9 cellular contexts compared by ENCODE assay signal in the genomic region with DNA sequence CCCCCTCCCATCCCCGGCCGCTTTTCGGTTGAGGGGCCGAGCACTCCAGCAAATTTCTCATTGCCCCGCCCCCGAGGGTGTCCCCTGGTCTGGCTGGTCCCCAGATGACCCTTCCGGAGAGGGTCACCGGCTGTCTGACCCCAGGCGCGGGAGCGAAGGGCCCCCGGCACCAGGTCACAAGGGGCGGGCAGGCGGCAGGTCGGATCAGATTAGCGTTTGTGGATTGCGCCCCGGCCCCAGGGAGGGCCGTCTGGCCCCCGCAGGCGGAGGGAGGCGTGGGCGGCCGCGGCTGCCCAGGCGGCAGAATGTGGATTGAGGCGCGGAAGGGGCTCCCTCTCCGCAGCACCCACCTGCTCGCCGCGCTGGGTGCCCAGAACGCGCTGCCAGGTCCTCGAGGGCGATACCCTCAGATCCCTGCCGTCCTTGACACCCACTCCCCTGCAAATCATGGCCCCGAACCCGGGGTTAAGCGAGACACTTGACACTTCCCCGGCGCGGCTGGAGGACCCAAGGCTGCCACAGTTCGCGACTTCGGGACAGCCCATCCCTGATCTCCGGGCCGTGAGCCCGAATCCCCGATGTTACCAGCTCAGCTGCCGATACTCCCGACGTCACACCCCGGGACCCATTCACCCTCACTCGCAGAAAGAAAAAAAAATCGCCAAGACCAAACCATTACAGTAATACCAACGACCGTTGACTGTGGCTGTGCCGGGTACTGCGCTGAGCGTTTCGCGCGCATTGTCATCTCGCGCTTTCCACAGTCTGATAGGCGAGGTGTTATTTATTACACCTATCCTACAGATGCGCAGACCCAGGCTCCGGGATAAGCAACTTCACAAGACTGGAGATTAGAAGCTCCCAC. TPM values are rescaled to one million over a fixed set of nuclear protein-coding genes. Genes with fewer than 3 reads are reported as not detected.
DNase-seq lines count a peak whose midpoint lies in the region; ATAC-seq and TF ChIP-seq lines count a peak whose summit lies in the region.
"Had no signal": no experiment of that assay in that cellular context is flagged by ENCODE, and none has a peak within 500 bp of the region (broad histone marks: within the 10 kb centered on the region; RNA-seq: fewer than 3 reads in every experiment).

No MANE protein-coding gene starts in this region.

- H3K9me3 Mint-ChIP-seq in activated T-helper 2 cell treated with anti-CD3 and anti-CD28 coated beads, Interferon-gamma antibody, Interleukin-2, Interleukin-4, amounts not matched to agents 10 μg/mL and 5 μg/mL and 100 μg/mL, durations not matched to agents 14 hours and 24 hours and 36 hours, result no peaks in the 10 kb centered on the region

- H3K27me3 ChIP-seq in HUES6 (ENCODE audit: control insufficient read depth, insufficient read depth, low read length) (peaks cover 45% of the 10 kb centered on the region), hepatocyte (peaks cover 55% of the 10 kb centered on the region), sigmoid colon (peaks cover 17 to 26% (median 18%) of the 10 kb centered on the region in 3 donors)

- intact Hi-C loops in activated T-helper 2 cell treated with anti-CD3 and anti-CD28 coated beads, Interferon-gamma antibody, Interleukin-2, Interleukin-4, amounts not matched to agents 10 μg/mL and 5 μg/mL and 100 μg/mL, durations not matched to agents 14 hours and 24 hours and 36 hours (cut with micrococcal nuclease), result no loop called here
- intact Hi-C loops in sigmoid colon (cut with DNase I), result no loop called here

- H2AFZ ChIP-seq in hepatocyte, result peak overlapping the region; percentile 3

- H3K36me3 Mint-ChIP-seq in activated T-helper 2 cell treated with anti-CD3 and anti-CD28 coated beads, Interferon-gamma antibody, Interleukin-2, Interleukin-4, amounts not matched to agents 10 μg/mL and 5 μg/mL and 100 μg/mL, durations not matched to agents 14 hours and 24 hours and 36 hours (ENCODE audit: low read depth), result no peaks in the 10 kb centered on the region

- no peaks in the 10 kb centered on the region for H4K20me1 ChIP-seq in hepatocyte (ENCODE audit: insufficient read depth, poor library complexity, severe bottlenecking)

- TF ChIP-seq EP300 in sigmoid colon (IDR thresholded peaks at IDR 0.05), result no peak

- WGBS in hepatocyte (ENCODE audit: low lambda C conversion rate, missing lambda C conversion rate), result 3% methylated on average over 61 of the region's 69 CpGs
- 4 to 5% methylated on average over 69 of the region's 69 CpGs for WGBS in sigmoid colon, 2 donors

- H3K9me3 ChIP-seq in HUES6 (ENCODE audit: control insufficient read depth, insufficient read depth, low read depth, low read length) (no peaks in the 10 kb centered on the region), hepatocyte (ENCODE audit: low read depth) (no peaks in the 10 kb centered on the region), sigmoid colon (no peaks in the 10 kb centered on the region)

- TF ChIP-seq POLR2A in sigmoid colon (IDR thresholded peaks at IDR 0.05), result no peak

- H3K36me3 ChIP-seq in HUES6 (ENCODE audit: control insufficient read depth, insufficient read depth, low read length), result peaks cover 13% of the 10 kb centered on the region
- H3K36me3 ChIP-seq in hepatocyte (replicated peaks; ENCODE audit: insufficient read depth, low read depth), result no peaks in the 10 kb centered on the region
- H3K36me3 ChIP-seq in sigmoid colon, result no peaks in the 10 kb centered on the region

- peak overlapping the region; percentile 76 for H3K4me2 ChIP-seq in hepatocyte

- peaks cover 40% of the 10 kb centered on the region for H3K4me1 ChIP-seq in HUES6 (ENCODE audit: control insufficient read depth, insufficient read depth, low read length)
- H3K4me1 ChIP-seq in hepatocyte (ENCODE audit: insufficient read depth), result peaks cover 17% of the 10 kb centered on the region
- H3K4me1 ChIP-seq in sigmoid colon, result peaks cover 0 to 25% (median 18%) of the 10 kb centered on the region in 4 donors

- peaks cover 57% of the 10 kb centered on the region for H3K27me3 Mint-ChIP-seq in activated T-helper 2 cell treated with anti-CD3 and anti-CD28 coated beads, Interferon-gamma antibody, Interleukin-2, Interleukin-4, amounts not matched to agents 10 μg/mL and 5 μg/mL and 100 μg/mL, durations not matched to agents 14 hours and 24 hours and 36 hours (ENCODE audit: low read depth)

- no peak for ATAC-seq in GM21825 (IDR thresholded peaks at IDR 0.05; ENCODE audit: unreplicated experiment)
- no peak for ATAC-seq in GM18907 (IDR thresholded peaks at IDR 0.05; ENCODE audit: unreplicated experiment)

- H3K9ac ChIP-seq in HUES6 (ENCODE audit: low read length), result peak overlapping the region; percentile 98

- H3K4me1 Mint-ChIP-seq in activated T-helper 2 cell treated with anti-CD3 and anti-CD28 coated beads, Interferon-gamma antibody, Interleukin-2, Interleukin-4, amounts not matched to agents 10 μg/mL and 5 μg/mL and 100 μg/mL, durations not matched to agents 14 hours and 24 hours and 36 hours (ENCODE audit: low read depth), result peaks cover 4% of the 10 kb centered on the region

- H3K27ac ChIP-seq in HUES6 (ENCODE audit: low read depth, low read length), result peak overlapping the region; percentile 93; the same call in 1 of the 2 replicates
- no peak overlapping the region for H3K27ac ChIP-seq in hepatocyte
- H3K27ac ChIP-seq in sigmoid colon, result no peak overlapping the region

- TF ChIP-seq CTCF in hepatocyte (IDR thresholded peaks at IDR 0.05; ENCODE audit: poor library complexity) (no peak), sigmoid colon (IDR thresholded peaks at IDR 0.05) (no peak)

- no peak for DNase-seq in activated T-helper 2 cell treated with anti-CD3 and anti-CD28 coated beads, Interferon-gamma antibody, Interleukin-2, Interleukin-4, amounts not matched to agents 10 μg/mL and 5 μg/mL and 100 μg/mL, durations not matched to agents 14 hours and 24 hours and 36 hours (ENCODE audit: low spot score)
- DNase-seq in hepatocyte (ENCODE audit: low spot score), result no peak
- DNase-seq in sigmoid colon, result no peak
- no peak for DNase-seq in NCI-H526 (lab: John Stamatoyannopoulos, UW)
- DNase-seq in mesenteric fat pad (ENCODE audit: low spot score), result no peak
- DNase-seq: activated CD4-positive, CD25-positive, alpha-beta regulatory T cell treated with anti-CD3 and anti-CD28 coated beads, Interleukin-2, amount 50 U/mL, for 72 hours had no signal

- peak overlapping the region; percentile 66 for H3K4me3 Mint-ChIP-seq in activated T-helper 2 cell treated with anti-CD3 and anti-CD28 coated beads, Interferon-gamma antibody, Interleukin-2, Interleukin-4, amounts not matched to agents 10 μg/mL and 5 μg/mL and 100 μg/mL, durations not matched to agents 14 hours and 24 hours and 36 hours (ENCODE audit: low read depth)

- H3K79me2 ChIP-seq in hepatocyte, result no peaks in the 10 kb centered on the region

- H3K4me3 ChIP-seq in HUES6 (ENCODE audit: low read depth, low read length) (peak overlapping the region; percentile 77), hepatocyte (no peak overlapping the region), sigmoid colon (peak overlapping the region in 3 of 4 donors; percentile 16 to 29 (median 17))

- H3K27ac Mint-ChIP-seq in activated T-helper 2 cell treated with anti-CD3 and anti-CD28 coated beads, Interferon-gamma antibody, Interleukin-2, Interleukin-4, amounts not matched to agents 10 μg/mL and 5 μg/mL and 100 μg/mL, durations not matched to agents 14 hours and 24 hours and 36 hours, result no peak overlapping the region

- H3K9me2 ChIP-seq in hepatocyte (replicated peaks; ENCODE audit: insufficient read depth), result no peaks in the 10 kb centered on the region

RNA-seq across cellular contexts. Expression of a gene that starts 1.0 kb away (rescaled TPM):
- total RNA-seq in activated T-helper 2 cell treated with anti-CD3 and anti-CD28 coated beads, Interferon-gamma antibody, Interleukin-2, Interleukin-4, amounts not matched to agents 10 μg/mL and 5 μg/mL and 100 μg/mL, durations not matched to agents 14 hours and 24 hours and 36 hours, result not detected in 2 replicates
- total RNA-seq in hepatocyte (not detected in 2 replicates), sigmoid colon (not detected), mesenteric fat pad (not detected)
- polyA plus RNA-seq in hepatocyte (not detected in 2 replicates), sigmoid colon (not detected)

RNA-seq across cellular contexts. Expression of a gene that starts 36.6 kb away (rescaled TPM):
- 39.5 and 40.0 TPM in 2 replicates for total RNA-seq in activated T-helper 2 cell treated with anti-CD3 and anti-CD28 coated beads, Interferon-gamma antibody, Interleukin-2, Interleukin-4, amounts not matched to agents 10 μg/mL and 5 μg/mL and 100 μg/mL, durations not matched to agents 14 hours and 24 hours and 36 hours
- total RNA-seq in hepatocyte (75.1 and 77.1 TPM in 2 replicates), sigmoid colon (10 to 100 TPM; 67.1 to 76.0 (median 72.6) TPM), mesenteric fat pad (137 TPM)
- polyA plus RNA-seq in hepatocyte (37.4 and 43.1 TPM in 2 replicates), sigmoid colon (100 to 1,000 TPM in 1 of 3 donors, 10 to 100 TPM in 2; 34.7 to 102 (median 76.3) TPM)

RNA-seq across cellular contexts. Expression of a gene that starts 38.0 kb away (rescaled TPM):
- 2.1 and 2.3 TPM in 2 replicates for total RNA-seq in activated T-helper 2 cell treated with anti-CD3 and anti-CD28 coated beads, Interferon-gamma antibody, Interleukin-2, Interleukin-4, amounts not matched to agents 10 μg/mL and 5 μg/mL and 100 μg/mL, durations not matched to agents 14 hours and 24 hours and 36 hours
- 1.1 and 2.2 TPM in 2 replicates for total RNA-seq in hepatocyte
- 1.1 and 1.3 TPM in 2 replicates for polyA plus RNA-seq in hepatocyte
- total RNA-seq in sigmoid colon, result 10 to 100 TPM; 13.9 to 33.8 (median 18.8) TPM
- 1 to 10 TPM; 1.8 to 6.2 (median 1.8) TPM for polyA plus RNA-seq in sigmoid colon
- 7.6 TPM for total RNA-seq in mesenteric fat pad

RNA-seq across cellular contexts. Expression of a gene that starts 58.1 kb away (rescaled TPM):
- 17.2 and 18.9 TPM in 2 replicates for total RNA-seq in activated T-helper 2 cell treated with anti-CD3 and anti-CD28 coated beads, Interferon-gamma antibody, Interleukin-2, Interleukin-4, amounts not matched to agents 10 μg/mL and 5 μg/mL and 100 μg/mL, durations not matched to agents 14 hours and 24 hours and 36 hours
- total RNA-seq in hepatocyte, result 7.2 and 8.2 TPM in 2 replicates
- 3.0 and 4.0 TPM in 2 replicates for polyA plus RNA-seq in hepatocyte
- total RNA-seq in sigmoid colon, result 10 to 100 TPM in 3 of 4 donors, 1 to 10 TPM in 1; 9.9 to 22.4 (median 18.7) TPM
- 10 to 100 TPM in 1 of 3 donors, 1 to 10 TPM in 2; 1.2 to 12.2 (median 3.2) TPM for polyA plus RNA-seq in sigmoid colon
- total RNA-seq in mesenteric fat pad, result 1.9 TPM
